In genomic region chr6:1237636-1238035, GRCh38 we compare ENCODE assay signal across 8 cellular contexts.
"Had no signal": no experiment of that assay in that cellular context is flagged by ENCODE, and none has a peak within 500 bp of the region (broad histone marks: within the 10 kb centered on the region; RNA-seq: fewer than 3 reads in every experiment).

No MANE protein-coding gene starts in this region.

- FAIRE-seq: HTR-8/SVneo, K562 had no signal

- H3K27ac ChIP-seq: HL-60, KMS-11 had no signal

- H3K36me3 Mint-ChIP-seq: IgD-negative memory B cell had no signal

- H3K4me3 Mint-ChIP-seq: IgD-negative memory B cell had no signal

- H3K4me2 ChIP-seq: KMS-11 had no signal

- H3K4me1 Mint-ChIP-seq: IgD-negative memory B cell had no signal

- ATAC-seq: K562 had no signal

- H3K4me3 ChIP-seq: K562 had no signal

- H3K9ac ChIP-seq: KMS-11 had no signal

- DNase-seq: IMR-90, KBM-7, KG1 had no signal
